Comparison of ENCODE assay signal across 1 cellular context in the genomic region with DNA sequence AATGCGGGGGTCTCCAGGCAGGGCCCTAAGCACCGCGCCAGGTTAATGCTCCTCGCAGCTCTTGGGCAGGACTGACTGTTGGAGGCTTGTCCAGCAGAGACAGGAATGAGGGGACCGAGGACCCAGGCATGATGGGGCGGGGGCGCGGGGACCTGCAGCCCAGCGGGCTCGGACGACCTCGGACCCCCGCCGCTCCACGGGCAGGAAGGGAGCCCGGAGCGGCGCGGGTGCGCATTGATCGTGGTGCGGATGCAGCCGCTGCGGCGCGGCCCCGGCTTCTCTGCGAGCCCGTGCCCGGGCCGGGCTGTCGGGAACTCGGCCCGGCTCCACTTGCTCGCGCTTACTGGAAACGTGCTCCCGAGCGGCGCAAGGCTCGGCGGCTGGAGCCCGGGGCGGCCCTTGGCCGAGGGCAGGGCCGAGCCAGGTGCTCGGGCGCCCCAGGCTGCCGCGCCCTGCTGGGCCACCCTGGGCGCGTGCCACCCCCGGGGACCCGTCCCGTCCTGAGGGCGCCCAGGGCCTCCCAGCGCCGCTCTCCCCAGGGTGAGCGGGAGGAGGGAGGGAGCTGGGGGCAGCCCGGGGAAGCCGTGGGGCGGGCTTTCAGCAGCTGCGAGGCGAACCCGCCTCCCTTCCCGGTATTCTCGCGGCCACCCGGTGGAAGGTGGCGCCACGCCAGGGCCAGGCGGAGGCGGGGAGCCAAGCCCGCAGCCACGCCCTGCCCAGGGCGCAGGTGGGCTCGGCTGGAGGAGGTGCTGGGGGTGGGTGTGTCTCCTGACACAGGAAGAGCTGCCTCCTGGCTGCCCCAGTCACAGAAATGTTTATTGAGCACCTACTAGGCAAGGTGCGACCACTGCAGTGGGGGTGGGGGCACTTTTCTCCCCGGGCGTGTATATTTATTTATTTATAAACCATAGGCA.
TF ChIP-seq lines count a peak whose summit lies in the region.

No MANE protein-coding gene starts in this region.

TF ChIP-seq in IMR-90, 13 proteins besides CTCF, POLR2A, EP300 and RAD21 (continued from another document):
- TF ChIP-seq MAZ (IDR thresholded peaks at IDR 0.05; ENCODE audit: borderline replicate concordance, low read depth, low read length) = peak; percentile 65; the same call in 1 of the 2 replicates
- TF ChIP-seq, protein P1, sequence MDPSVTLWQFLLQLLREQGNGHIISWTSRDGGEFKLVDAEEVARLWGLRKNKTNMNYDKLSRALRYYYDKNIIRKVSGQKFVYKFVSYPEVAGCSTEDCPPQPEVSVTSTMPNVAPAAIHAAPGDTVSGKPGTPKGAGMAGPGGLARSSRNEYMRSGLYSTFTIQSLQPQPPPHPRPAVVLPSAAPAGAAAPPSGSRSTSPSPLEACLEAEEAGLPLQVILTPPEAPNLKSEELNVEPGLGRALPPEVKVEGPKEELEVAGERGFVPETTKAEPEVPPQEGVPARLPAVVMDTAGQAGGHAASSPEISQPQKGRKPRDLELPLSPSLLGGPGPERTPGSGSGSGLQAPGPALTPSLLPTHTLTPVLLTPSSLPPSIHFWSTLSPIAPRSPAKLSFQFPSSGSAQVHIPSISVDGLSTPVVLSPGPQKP (IDR thresholded peaks at IDR 0.05; ENCODE audit: borderline replicate concordance, low read depth, low read length) = no peak
- no peak for TF ChIP-seq MXI1 (IDR thresholded peaks at IDR 0.05; ENCODE audit: borderline replicate concordance, low read depth, low read length)
